In the genomic region with DNA sequence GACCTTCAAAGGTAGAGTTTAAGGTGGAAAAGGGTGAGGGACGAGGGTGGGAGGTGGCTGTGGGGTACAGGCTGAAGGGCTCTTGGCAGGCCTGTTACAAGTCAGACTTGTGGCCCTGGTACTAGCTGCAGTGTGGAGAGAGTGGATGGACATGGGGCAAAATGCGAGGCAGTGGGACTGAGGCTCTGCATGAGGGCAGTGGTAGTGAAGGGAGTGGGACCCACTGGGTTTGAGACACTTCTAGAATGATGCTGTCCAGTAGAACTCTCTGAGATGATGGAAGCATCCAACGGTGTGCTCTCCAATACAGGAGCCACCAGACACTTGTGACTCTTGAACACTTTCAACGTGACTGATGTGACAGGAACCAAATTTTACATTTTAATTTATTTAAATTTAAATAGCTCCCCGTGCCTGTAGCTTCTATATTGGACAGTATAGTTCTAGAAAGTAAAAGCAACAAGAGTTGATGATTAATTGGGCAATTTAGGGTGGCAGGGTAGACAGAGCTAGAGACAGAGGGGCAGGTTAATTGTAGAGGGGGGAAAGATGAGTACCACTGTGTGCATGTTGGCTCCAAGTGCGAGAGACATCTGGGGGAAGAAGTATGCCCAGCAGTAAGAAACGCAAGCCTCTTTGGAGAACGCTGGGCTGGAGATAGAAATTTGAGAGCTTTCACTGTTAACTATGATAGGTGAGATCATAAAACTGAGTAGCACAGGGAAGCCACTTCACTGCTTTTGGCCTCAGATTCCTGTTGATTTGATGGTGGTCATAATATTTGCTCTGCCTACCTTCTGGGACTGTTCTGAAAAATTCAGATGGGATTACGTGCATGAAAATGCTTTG, we compare ENCODE assay signal across 24 cellular contexts.
"Had no signal": no experiment of that assay in that cellular context is flagged by ENCODE, and none has a peak within 500 bp of the region (broad histone marks: within the 10 kb centered on the region; RNA-seq: fewer than 3 reads in every experiment).

No MANE protein-coding gene starts in this region.

- H3K9me3 ChIP-seq: adrenal gland had no signal

- H3K4me3 ChIP-seq: adrenal gland, SK-N-MC had no signal

- H3K27ac ChIP-seq: adrenal gland, KMS-11, SK-N-MC had no signal

- H3K36me3 ChIP-seq: adrenal gland had no signal

- H3K4me2 ChIP-seq: KMS-11 had no signal

- DNase-seq: activated B cell treated with CpG ODN at 0.5 μM for 24 hours; activated CD4-positive, alpha-beta memory T cell treated with anti-CD3 and anti-CD28 coated beads for 36 hours; activated CD4-positive, alpha-beta T cell treated with anti-CD3 and anti-CD28 coated beads for 1 hour; activated CD4-positive, alpha-beta T cell treated with anti-CD3 and anti-CD28 coated beads, Interleukin-2, amount 10 ng/mL, durations not matched to agents 24 days and 14 days; activated gamma-delta T cell treated with Interleukin-2 at 50 U/mL for 16 hours; activated naive CD4-positive, alpha-beta T cell treated with anti-CD3 and anti-CD28 coated beads, Interleukin-2, amount 50 U/mL, for 16 hours; activated naive CD8-positive, alpha-beta T cell treated with anti-CD3 and anti-CD28 coated beads, Interleukin-2, amount 10 ng/mL, durations not matched to agents 7 days and 5 days; activated T-cell treated with anti-CD3 and anti-CD28 coated beads, Interleukin-2, amount 50 U/mL, for 72 hours; adrenal gland; anterior cingulate cortex; cerebellar nuclear complex; NCI-H1092; NCI-H1417 treated with DMSO at 0.1 percent for 48 hours; NCI-H1694; NCI-H2029; NCI-H446; NCI-H524; NCI-H748 treated with DMSO at 0.1 percent for 48 hours; RPMI8226; T-cell; T-helper 2 cell; T1000 had no signal

- H3K27me3 ChIP-seq: adrenal gland had no signal
